ENCODE assay signal across 8 cellular contexts in genomic region chr1:178607718-178608408, GRCh38.
A peak's percentile ranks its signal among the peaks of the same experiment; 100 is the strongest.
DNase-seq lines count a peak whose midpoint lies in the region; ATAC-seq and TF ChIP-seq lines count a peak whose summit lies in the region.

No MANE protein-coding gene starts in this region.

- H3K14ac ChIP-seq in mesenchymal stem cell (ENCODE audit: low read length in 2 of 2), result no peak overlapping the region

- no peak overlapping the region for H2BK15ac ChIP-seq in mesenchymal stem cell (ENCODE audit: low read depth, poor library complexity, severe bottlenecking)

- H3K9me3 ChIP-seq in mesenchymal stem cell (ENCODE audit: control insufficient read depth, low read length), result no peaks in the 10 kb centered on the region

- H2AK5ac ChIP-seq in mesenchymal stem cell (ENCODE audit: low read length, severe bottlenecking), result peak overlapping the region; percentile 68

- CTCF ChIA-PET in activated CD8-positive, alpha-beta T cell treated with anti-CD3 and anti-CD28 coated beads, Interleukin-2, amount 10 ng/mL, durations not matched to agents 7 days and 5 days (lab: Charles Lee), result no interaction called here

- 94% methylated on average over 2 of the region's 6 CpGs for WGBS in mesenchymal stem cell

- no peak overlapping the region for H2BK120ac ChIP-seq in mesenchymal stem cell (ENCODE audit: low read depth, low read length)

- H4K91ac ChIP-seq in mesenchymal stem cell (ENCODE audit: low read length), result no peak overlapping the region

- no peak overlapping the region for H3K18ac ChIP-seq in mesenchymal stem cell (ENCODE audit: low read depth in 1 of 2, low read length in 2 of 2)

- H2BK12ac ChIP-seq in mesenchymal stem cell (ENCODE audit: low read length in 2 of 2), result no peak overlapping the region

- H3K4me2 ChIP-seq in mesenchymal stem cell (ENCODE audit: low read length, poor library complexity, severe bottlenecking), result no peak overlapping the region

- H3K23ac ChIP-seq in mesenchymal stem cell (ENCODE audit: low read length in 2 of 2), result no peak overlapping the region

- H3K27ac Mint-ChIP-seq in HFFc6, result peak overlapping the region; percentile 95
- H3K27ac Mint-ChIP-seq in activated CD8-positive, alpha-beta T cell treated with anti-CD3 and anti-CD28 coated beads, Interleukin-2, amount 10 ng/mL, durations not matched to agents 7 days and 5 days, result no peak overlapping the region

- no peaks in the 10 kb centered on the region for H3K27me3 ChIP-seq in mesenchymal stem cell (ENCODE audit: control insufficient read depth in 1 of 2, insufficient read depth in 1 of 2, low read length in 2 of 2)

- H3K27me3 Mint-ChIP-seq in HFFc6 (ENCODE audit: insufficient read depth), result no peaks in the 10 kb centered on the region; the same call in 1 of the 2 replicates
- H3K27me3 Mint-ChIP-seq in activated CD8-positive, alpha-beta T cell treated with anti-CD3 and anti-CD28 coated beads, Interleukin-2, amount 10 ng/mL, durations not matched to agents 7 days and 5 days (ENCODE audit: low read depth), result no peaks in the 10 kb centered on the region

- ATAC-seq in GM18511 (IDR thresholded peaks at IDR 0.05; ENCODE audit: unreplicated experiment), result peak; percentile 42
- ATAC-seq in activated CD8-positive, alpha-beta T cell treated with anti-CD3 and anti-CD28 coated beads, Interleukin-2, amount 10 ng/mL, durations not matched to agents 7 days and 5 days, result no peak

- H3K9me3 Mint-ChIP-seq in HFFc6, result no peaks in the 10 kb centered on the region
- no peaks in the 10 kb centered on the region for H3K9me3 Mint-ChIP-seq in activated CD8-positive, alpha-beta T cell treated with anti-CD3 and anti-CD28 coated beads, Interleukin-2, amount 10 ng/mL, durations not matched to agents 7 days and 5 days (ENCODE audit: insufficient read depth)

- no peak overlapping the region for H3K4ac ChIP-seq in mesenchymal stem cell (ENCODE audit: low read depth in 1 of 2, low read length in 2 of 2)

- H3K4me3 ChIP-seq in mesenchymal stem cell (ENCODE audit: insufficient read depth in 1 of 2, low read depth in 1 of 2, low read length in 2 of 2), result no peak overlapping the region

- H3K4me1 Mint-ChIP-seq in HFFc6 (ENCODE audit: low read depth), result peaks cover 69% of the 10 kb centered on the region
- no peaks in the 10 kb centered on the region for H3K4me1 Mint-ChIP-seq in activated CD8-positive, alpha-beta T cell treated with anti-CD3 and anti-CD28 coated beads, Interleukin-2, amount 10 ng/mL, durations not matched to agents 7 days and 5 days (ENCODE audit: low read depth)

- peak overlapping the region; percentile 97 for H3K27ac ChIP-seq in mesenchymal stem cell (ENCODE audit: low read length, poor library complexity, severe bottlenecking)

- H3K4me1 ChIP-seq in mesenchymal stem cell (ENCODE audit: control insufficient read depth, insufficient read depth, low read depth, low read length), result peaks cover 13% of the 10 kb centered on the region

- 0 out of 2 replicates have a peak, but pooled peaks cover 4% of the 10 kb centered on the region for H3K36me3 Mint-ChIP-seq in HFFc6 (ENCODE audit: low read depth)
- no peaks in the 10 kb centered on the region for H3K36me3 Mint-ChIP-seq in activated CD8-positive, alpha-beta T cell treated with anti-CD3 and anti-CD28 coated beads, Interleukin-2, amount 10 ng/mL, durations not matched to agents 7 days and 5 days (ENCODE audit: low read depth)

- POLR2A ChIA-PET in activated CD8-positive, alpha-beta T cell treated with anti-CD3 and anti-CD28 coated beads, Interleukin-2, amount 10 ng/mL, durations not matched to agents 7 days and 5 days (lab: Charles Lee), result no interaction called here

- H3K4me3 Mint-ChIP-seq in HFFc6, result peak overlapping the region; percentile 71; the same call in 1 of the 2 replicates
- no peak overlapping the region for H3K4me3 Mint-ChIP-seq in activated CD8-positive, alpha-beta T cell treated with anti-CD3 and anti-CD28 coated beads, Interleukin-2, amount 10 ng/mL, durations not matched to agents 7 days and 5 days

- peak overlapping the region; percentile 71 for H3K9ac ChIP-seq in mesenchymal stem cell (ENCODE audit: low read length)

- peak overlapping the region; percentile 4 for H2AFZ ChIP-seq in mesenchymal stem cell (ENCODE audit: low read depth, low read length)

- DNase-seq in HFFc6, result no peak
- DNase-seq in MV-4-11 (lab: John Stamatoyannopoulos, UW), result peak; percentile 83
- DNase-seq in mesenchymal stem cell, result no peak
- DNase-seq in GM19238 (ENCODE audit: insufficient read length, low spot score), result no peak
- no peak for DNase-seq in activated CD8-positive, alpha-beta T cell treated with anti-CD3 and anti-CD28 coated beads, Interleukin-2, amount 10 ng/mL, durations not matched to agents 7 days and 5 days
- DNase-seq in D341Med (ENCODE audit: low spot score), result no peak
- no peak for DNase-seq in NCI-H146 treated with DMSO at 0.1 percent for 48 hours (lab: John Stamatoyannopoulos, UW; ENCODE audit: unreplicated experiment)

- TF ChIP-seq CTCF in HFFc6 (IDR thresholded peaks at IDR 0.05), result no peak

- H3K36me3 ChIP-seq in mesenchymal stem cell (ENCODE audit: control insufficient read depth in 1 of 2, insufficient read depth in 2 of 2, low read depth in 1 of 2, low read length in 2 of 2), result no peaks in the 10 kb centered on the region

- no peaks in the 10 kb centered on the region for H3K79me1 ChIP-seq in mesenchymal stem cell (replicated peaks; ENCODE audit: low read length, poor library complexity, severe bottlenecking)

- no peak overlapping the region for H2BK5ac ChIP-seq in mesenchymal stem cell (ENCODE audit: low read depth, low read length, poor library complexity, severe bottlenecking)

- no peak overlapping the region for H4K8ac ChIP-seq in mesenchymal stem cell (ENCODE audit: low read length)
